In genomic region chr4:124018383-124019317, GRCh38 we compare ENCODE assay signal across 10 cellular contexts.
DNase-seq lines count a peak whose midpoint lies in the region; ATAC-seq and TF ChIP-seq lines count a peak whose summit lies in the region.
"Had no signal": no experiment of that assay in that cellular context is flagged by ENCODE, and none has a peak within 500 bp of the region (broad histone marks: within the 10 kb centered on the region; RNA-seq: fewer than 3 reads in every experiment).

No MANE protein-coding gene starts in this region.

- no peaks in the 10 kb centered on the region for H3F3A ChIP-seq in GM23338 (replicated peaks; ENCODE audit: low read depth)

- H3K36me3 Mint-ChIP-seq in GM23338 (ENCODE audit: low read depth), result no peaks in the 10 kb centered on the region
- H3K36me3 Mint-ChIP-seq: activated naive CD8-positive, alpha-beta T cell had no signal

- DNase-seq in SKM-1 (lab: John Stamatoyannopoulos, UW; ENCODE audit: unreplicated experiment), result peak; percentile 3
- no peak for DNase-seq in SKM-1 treated with dmso at 0.1 percent for 144 hours (lab: John Stamatoyannopoulos, UW; ENCODE audit: unreplicated experiment)
- peak; percentile 6 for DNase-seq in GM23338 (ENCODE audit: low spot score)
- DNase-seq in M059J (ENCODE audit: low read depth), result peak; percentile 61
- DNase-seq in breast epithelium (ENCODE audit: low spot score in 2 of 2), result no peak
- peak in 1 of 3 donors; percentile 10 for DNase-seq in mucosa of descending colon
- no peak for DNase-seq in NCI-H510A treated with DMSO at 0.1 percent for 48 hours (lab: John Stamatoyannopoulos, UW)
- DNase-seq in activated gamma-delta T cell (lab: John Stamatoyannopoulos, UW), result no peak
- DNase-seq: DND-41 had no signal

- H3K9me3 Mint-ChIP-seq in GM23338, result peaks cover 4% of the 10 kb centered on the region; the same call in 1 of the 3 replicates

- peaks cover 2% of the 10 kb centered on the region for H3K27me3 Mint-ChIP-seq in GM23338 (ENCODE audit: insufficient read depth, low read depth, poor library complexity)

- H3K9me3 ChIP-seq in breast epithelium, result peaks cover 0 to 3% of the 10 kb centered on the region in 2 donors
- H3K9me3 ChIP-seq in mucosa of descending colon, result no peaks in the 10 kb centered on the region

- H3K27ac ChIP-seq in GM23338 (ENCODE audit: low read depth) (no peak overlapping the region), breast epithelium (peak overlapping the region; percentile 43 to 68)

- no peak overlapping the region for H3K4me3 Mint-ChIP-seq in GM23338
- H3K4me3 Mint-ChIP-seq: activated naive CD8-positive, alpha-beta T cell had no signal

- TF ChIP-seq POLR2A in breast epithelium (IDR thresholded peaks at IDR 0.05), result no peak

- H4K20me1 ChIP-seq in GM23338 (replicated peaks; ENCODE audit: insufficient read depth), result no peaks in the 10 kb centered on the region

- intact Hi-C loops in breast epithelium (cut with DNase I; ENCODE audit: low total_unique reads), result no loop called here
- intact Hi-C loops in mucosa of descending colon (cut with DNase I, micrococcal nuclease), result no loop called here

- TF ChIP-seq CTCF in GM23338 (conservative IDR thresholded peaks at IDR 0.05; ENCODE audit: low read depth in 2 of 2), result no peak
- TF ChIP-seq CTCF in breast epithelium (IDR thresholded peaks at IDR 0.05), result no peak
- TF ChIP-seq CTCF in mucosa of descending colon (IDR thresholded peaks at IDR 0.05), result no peak

- 0 out of 2 replicates have a peak, but pooled peaks cover 4% of the 10 kb centered on the region for H3K9me2 ChIP-seq in GM23338 (ENCODE audit: insufficient read depth)

- ATAC-seq in GM23338 (no peak), mucosa of descending colon (peak; percentile 48)

- H3K4me1 Mint-ChIP-seq in GM23338, result no peaks in the 10 kb centered on the region; the same call in 2 of the 3 replicates

- H3K4me1 ChIP-seq in GM23338 (ENCODE audit: insufficient read depth) (no peaks in the 10 kb centered on the region), breast epithelium (no peaks in the 10 kb centered on the region), mucosa of descending colon (ENCODE audit: low read depth) (no peaks in the 10 kb centered on the region)

- H3K36me3 ChIP-seq in GM23338 (ENCODE audit: insufficient read depth) (no peaks in the 10 kb centered on the region), breast epithelium (no peaks in the 10 kb centered on the region), mucosa of descending colon (ENCODE audit: low read depth) (no peaks in the 10 kb centered on the region)

- H3K4me3 ChIP-seq in GM23338 (no peak overlapping the region), breast epithelium (no peak overlapping the region), mucosa of descending colon (no peak overlapping the region)

- no peak overlapping the region for H3K4me2 ChIP-seq in GM23338

- no peaks in the 10 kb centered on the region for H3K79me2 ChIP-seq in GM23338 (replicated peaks; ENCODE audit: insufficient read depth)

- H3K27me3 ChIP-seq in GM23338 (ENCODE audit: insufficient read depth) (no peaks in the 10 kb centered on the region), breast epithelium (no peaks in the 10 kb centered on the region)

- no peak overlapping the region for H2AFZ ChIP-seq in GM23338

- H3K27ac Mint-ChIP-seq in GM23338, result no peak overlapping the region
- H3K27ac Mint-ChIP-seq: activated naive CD8-positive, alpha-beta T cell had no signal

TF ChIP-seq in GM23338, 12 proteins besides CTCF, POLR2A, EP300 and RAD21:
- no peak for TF ChIP-seq STAT1 (IDR thresholded peaks at IDR 0.05; ENCODE audit: unreplicated experiment)
- no peak for TF ChIP-seq NANOG (IDR thresholded peaks at IDR 0.05; ENCODE audit: borderline replicate concordance)
- TF ChIP-seq ZNF462 (CRISPR knock-in tag; IDR thresholded peaks at IDR 0.05), result no peak
- TF ChIP-seq JUNB (IDR thresholded peaks at IDR 0.05; ENCODE audit: unreplicated experiment), result no peak
- TF ChIP-seq EZH2 (IDR thresholded peaks at IDR 0.05; ENCODE audit: low read depth, unreplicated experiment), result no peak
- TF ChIP-seq ZNF114 (CRISPR knock-in tag; IDR thresholded peaks at IDR 0.05), result no peak
- TF ChIP-seq CREB1 (CRISPR knock-in tag; IDR thresholded peaks at IDR 0.05; ENCODE audit: low read depth), result no peak
- TF ChIP-seq EZH2phosphoT487 (IDR thresholded peaks at IDR 0.05; ENCODE audit: unreplicated experiment), result no peak

Comparison
In these comparisons a context has a peak if more than half of its experiments do, and no peak if none do; other contexts are left out.
1. DNase-seq: peak in SKM-1 (single experiment), GM23338 (single experiment) and M059J (single experiment); none in SKM-1 treated with dmso at 0.1 percent for 144 hours (single experiment), breast epithelium (0 of 2), NCI-H510A treated with DMSO at 0.1 percent for 48 hours (single experiment) and activated gamma-delta T cell (single experiment).